11 cellular contexts compared by ENCODE assay signal in genomic region chr2:225008179-225008829, GRCh38. TPM values are rescaled to one million over a fixed set of nuclear protein-coding genes. Genes with fewer than 3 reads are reported as not detected.
A peak's percentile ranks its signal among the peaks of the same experiment; 100 is the strongest.
DNase-seq lines count a peak whose midpoint lies in the region; ATAC-seq and TF ChIP-seq lines count a peak whose summit lies in the region.
"Had no signal": no experiment of that assay in that cellular context is flagged by ENCODE, and none has a peak within 500 bp of the region (broad histone marks: within the 10 kb centered on the region; RNA-seq: fewer than 3 reads in every experiment).

No MANE protein-coding gene starts in this region.

- no peak overlapping the region for H3K4me2 ChIP-seq in smooth muscle cell

- TF ChIP-seq CTCF in smooth muscle cell (IDR thresholded peaks at IDR 0.05; ENCODE audit: borderline replicate concordance, insufficient read depth, poor library complexity, severe bottlenecking) = no peak

- no peaks in the 10 kb centered on the region for H3F3A ChIP-seq in smooth muscle cell (ENCODE audit: low read depth)

- no peak overlapping the region for H3K4me3 ChIP-seq in smooth muscle cell
- H3K4me3 ChIP-seq: breast epithelium had no signal

- no peak overlapping the region for H2AFZ ChIP-seq in smooth muscle cell (ENCODE audit: low read depth)

- no peaks in the 10 kb centered on the region for H3K27me3 ChIP-seq in smooth muscle cell (ENCODE audit: low read depth)
- H3K27me3 ChIP-seq: breast epithelium had no signal

- no peaks in the 10 kb centered on the region for H3K79me2 ChIP-seq in smooth muscle cell (ENCODE audit: low read depth)

- 84% methylated on average over 2 of the region's 2 CpGs for WGBS in smooth muscle cell (ENCODE audit: low lambda C conversion rate)

- DNase-seq in left colon = no peak
- DNase-seq in NCI-H187 treated with DMSO at 0.1 percent for 48 hours (lab: John Stamatoyannopoulos, UW) = no peak
- DNase-seq in smooth muscle cell (lab: John Stamatoyannopoulos, UW; ENCODE audit: unreplicated experiment) = no peak
- no peak for DNase-seq in sciatic nerve (ENCODE audit: low spot score)
- no peak for DNase-seq in nucleus accumbens (lab: John Stamatoyannopoulos, UW)
- DNase-seq: activated CD4-positive, alpha-beta T cell treated with anti-CD3 and anti-CD28 coated beads for 1 hour; NCI-H526 treated with DMSO at 0.1 percent for 48 hours had no signal

- intact Hi-C loops in left colon (cut with DNase I, micrococcal nuclease) (no loop called here), sciatic nerve (cut with DNase I) (no loop called here)

- no peak overlapping the region for H3K9ac ChIP-seq in smooth muscle cell (ENCODE audit: low read depth)

- H3K27ac ChIP-seq in smooth muscle cell (ENCODE audit: low read depth) = no peak overlapping the region
- H3K27ac ChIP-seq: breast epithelium had no signal

- H3K4me1 ChIP-seq in smooth muscle cell (ENCODE audit: low read depth) = no peaks in the 10 kb centered on the region
- H3K4me1 ChIP-seq: breast epithelium had no signal

- H3K36me3 ChIP-seq in smooth muscle cell (ENCODE audit: low read depth) = no peaks in the 10 kb centered on the region
- H3K36me3 ChIP-seq: breast epithelium had no signal

- H3K9me3 ChIP-seq in smooth muscle cell (replicated peaks; ENCODE audit: low read depth) = no peaks in the 10 kb centered on the region
- H3K9me3 ChIP-seq: breast epithelium had no signal

- no peaks in the 10 kb centered on the region for H4K20me1 ChIP-seq in smooth muscle cell (ENCODE audit: low read depth)

- ATAC-seq in GM18519 (IDR thresholded peaks at IDR 0.05; ENCODE audit: low FRiP score, unreplicated experiment) = peak; percentile 60
- peak; percentile 54 for ATAC-seq in GM21786 (IDR thresholded peaks at IDR 0.05; ENCODE audit: unreplicated experiment)
- ATAC-seq in HG03565 (IDR thresholded peaks at IDR 0.05; ENCODE audit: unreplicated experiment) = peak; percentile 61
- ATAC-seq in left colon = peak; percentile 76
- ATAC-seq in sciatic nerve = no peak

RNA-seq across cellular contexts. Expression of gene DOCK10, which starts 34.0 kb away (rescaled TPM):
- total RNA-seq in left colon (10 to 100 TPM; 11.9 to 14.0 TPM), smooth muscle cell (0.04 TPM in 2 replicates), sciatic nerve (50.7 TPM)
- not detected in 2 replicates for polyA plus RNA-seq in smooth muscle cell

Comparison
In these comparisons a context has a peak if more than half of its experiments do, and no peak if none do; other contexts are left out.
1. RNA of gene DOCK10, which starts 34.0 kb away (total RNA-seq): 50.7 TPM in sciatic nerve (single experiment) and 11.9 to 14.0 TPM in left colon; 0.04 TPM in smooth muscle cell; every median in the first group is over 10 times any median in the second.